9 cellular contexts compared by ENCODE assay signal in the genomic region with DNA sequence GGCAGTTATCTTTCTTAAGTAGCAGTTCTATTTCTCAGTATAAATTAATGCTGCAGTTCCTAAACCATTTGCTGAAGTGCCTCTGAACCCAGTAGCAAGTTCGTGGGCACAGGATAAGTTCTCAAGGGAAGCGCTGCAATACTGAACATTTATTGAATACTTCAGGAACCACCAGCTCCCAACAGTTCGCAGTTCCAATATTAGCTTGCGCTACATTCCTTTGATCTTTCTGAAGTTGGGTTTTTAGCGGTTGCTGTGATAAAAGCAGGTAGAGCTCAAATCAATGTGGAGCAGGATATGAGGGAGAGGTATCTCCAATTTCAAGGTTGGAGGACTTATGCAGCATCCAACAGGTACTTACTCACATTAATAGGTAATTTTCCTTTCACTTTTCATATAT.
"Had no signal": no experiment of that assay in that cellular context is flagged by ENCODE, and none has a peak within 500 bp of the region (broad histone marks: within the 10 kb centered on the region; RNA-seq: fewer than 3 reads in every experiment).

No MANE protein-coding gene starts in this region.

- H2AFZ ChIP-seq: GM23338 had no signal

- H3K4me3 ChIP-seq: GM23338 had no signal

- H3K4me2 ChIP-seq: GM23338, KMS-11 had no signal

- H3K9ac ChIP-seq: KMS-11 had no signal

- DNase-seq: H9, HCEC 1CT, IMR-90, KBM-7 had no signal

- FAIRE-seq: H1, H54 had no signal

- ATAC-seq: GM23338 had no signal

- H3K27ac ChIP-seq: HL-60, KMS-11 had no signal
